In genomic region chr2:60707750-60708371, GRCh38 we compare ENCODE assay signal across 9 cellular contexts. TPM values are rescaled to one million over a fixed set of nuclear protein-coding genes. Genes with fewer than 3 reads are reported as not detected.
DNase-seq lines count a peak whose midpoint lies in the region; ATAC-seq and TF ChIP-seq lines count a peak whose summit lies in the region.
"Had no signal": no experiment of that assay in that cellular context is flagged by ENCODE, and none has a peak within 500 bp of the region (broad histone marks: within the 10 kb centered on the region; RNA-seq: fewer than 3 reads in every experiment).

No MANE protein-coding gene starts in this region.

- no peaks in the 10 kb centered on the region for H3K9me3 ChIP-seq in CD4-positive, alpha-beta memory T cell (ENCODE audit: control insufficient read depth in 1 of 2, low read length in 2 of 2)
- H3K9me3 ChIP-seq in GM23248 (ENCODE audit: low read depth) (no peaks in the 10 kb centered on the region), breast epithelium (no peaks in the 10 kb centered on the region), aorta (ENCODE audit: control insufficient read depth, low read length) (no peaks in the 10 kb centered on the region)

- no peak overlapping the region for H3K27ac ChIP-seq in CD4-positive, alpha-beta memory T cell (ENCODE audit: low read depth, low read length)
- H3K27ac ChIP-seq in GM23248 (no peak overlapping the region), breast epithelium (no peak overlapping the region), aorta (ENCODE audit: low read depth in 1 of 2, low read length in 2 of 2) (no peak overlapping the region)

- H3K9me3 Mint-ChIP-seq in CD4-positive, alpha-beta memory T cell = peaks cover 0 to 1% (median 0%) of the 10 kb centered on the region in 8 donors

- H3K4me3 ChIP-seq in CD4-positive, alpha-beta memory T cell (ENCODE audit: low read length in 2 of 2) = no peak overlapping the region
- H3K4me3 ChIP-seq in GM23248 (no peak overlapping the region), breast epithelium (no peak overlapping the region), aorta (ENCODE audit: low read length in 2 of 2) (no peak overlapping the region)

- H3F3A ChIP-seq in GM23248 (ENCODE audit: insufficient read depth) = peaks cover 12% of the 10 kb centered on the region; the same call in 1 of the 2 replicates

- H3K36me3 Mint-ChIP-seq in CD4-positive, alpha-beta memory T cell = no peaks in the 10 kb centered on the region

- in situ Hi-C loops in GM23248 (cut with MboI) = loop anchor here (25.0 kb wide), 1 partner anchor 279 kb away; no protein-coding TSS in a partner anchor

- no peaks in the 10 kb centered on the region for H3K4me1 Mint-ChIP-seq in CD4-positive, alpha-beta memory T cell

- H3K9ac ChIP-seq in GM23248 = no peak overlapping the region

- no peak overlapping the region for H3K4me2 ChIP-seq in GM23248 (ENCODE audit: unreplicated experiment)

- H3K27me3 Mint-ChIP-seq in CD4-positive, alpha-beta memory T cell = peaks cover 6 to 12% of the 10 kb centered on the region in 2 donors

- POLR2A ChIA-PET in CD4-positive, alpha-beta memory T cell (lab: Charles Lee; ENCODE audit: partially characterized antibody) = interaction anchor here (0.6 to 1.6 kb wide), 3 partner anchors 48 to 310 kb away, joined by 3 to 7 read pairs (median 3); partner anchors contain the start of genes PAPOLG, PEX13 and PUS10

- TF ChIP-seq CTCF in breast epithelium (IDR thresholded peaks at IDR 0.05) = peak; percentile 61 to 69 (median 68)

- no peaks in the 10 kb centered on the region for H4K20me1 ChIP-seq in GM23248 (ENCODE audit: insufficient read depth)

- H3K27me3 ChIP-seq in CD4-positive, alpha-beta memory T cell (ENCODE audit: insufficient read depth, low read length) = no peaks in the 10 kb centered on the region
- H3K27me3 ChIP-seq in GM23248 (replicated peaks; ENCODE audit: insufficient read depth) = no peaks in the 10 kb centered on the region
- no peaks in the 10 kb centered on the region for H3K27me3 ChIP-seq in breast epithelium
- H3K27me3 ChIP-seq in aorta (ENCODE audit: control insufficient read depth in 1 of 2, insufficient read depth in 2 of 2, low read length in 1 of 2) = no peaks in the 10 kb centered on the region

- 32 to 35% methylated on average over 11 of the region's 11 CpGs for WGBS in GM23248 (ENCODE audit: low coverage in 1 of 2, low lambda C conversion rate in 2 of 2, missing lambda C conversion rate in 2 of 2), 2 experiments
- WGBS in aorta, 2 donors = 44 to 46% methylated on average over 11 of the region's 11 CpGs

- ATAC-seq in left lobe of liver (peak; percentile 87), aorta (ENCODE audit: low FRiP score) (peak; percentile 75), HG03097 (IDR thresholded peaks at IDR 0.05; ENCODE audit: low FRiP score, unreplicated experiment) (no peak)

- peak in 4 of 5 donors; percentile 31 to 39 (median 32) for DNase-seq in CD4-positive, alpha-beta memory T cell
- peak; percentile 70 for DNase-seq in GM23248
- DNase-seq in NCI-H69 (lab: John Stamatoyannopoulos, UW) = peak; percentile 36
- no peak for DNase-seq in breast epithelium (ENCODE audit: low spot score in 2 of 2)
- peak; percentile 33 for DNase-seq in left lobe of liver (ENCODE audit: low spot score)
- DNase-seq in aorta = no peak
- no peak for DNase-seq in stimulated activated CD4-positive, alpha-beta T cell treated with anti-CD3 and anti-CD28 coated beads, Interleukin-4, amount 100 ng/mL, for 4 hours
- DNase-seq: left cardiac atrium had no signal

- CTCF ChIA-PET in CD4-positive, alpha-beta memory T cell (lab: Charles Lee; ENCODE audit: partially characterized antibody) = interaction anchor here (0.6 to 9.0 kb wide), 20 partner anchors 12 to 321 kb away, joined by 3 to 181 read pairs (median 3); partner anchors contain the start of gene PAPOLG

- peak overlapping the region; percentile 56; the same call in 1 of the 2 replicates for H2AFZ ChIP-seq in GM23248

- intact Hi-C loops in CD4-positive, alpha-beta memory T cell (cut with micrococcal nuclease) = loop anchor here (1.0 to 5.0 kb wide), 3 partner anchors 48 to 291 kb away; partner anchors contain the start of gene PAPOLG
- intact Hi-C loops in breast epithelium (cut with DNase I; ENCODE audit: low total_unique reads) (loop anchor here (10.0 kb wide), 1 partner anchor 287 kb away; no protein-coding TSS in a partner anchor), aorta (cut with DNase I) (loop anchor here (2.0 kb wide), 1 partner anchor 291 kb away; no protein-coding TSS in a partner anchor)

- no peaks in the 10 kb centered on the region for H3K4me1 ChIP-seq in CD4-positive, alpha-beta memory T cell (ENCODE audit: insufficient read depth, low read length)
- H3K4me1 ChIP-seq in GM23248 (ENCODE audit: insufficient read depth) (peaks cover 23% of the 10 kb centered on the region), breast epithelium (no peaks in the 10 kb centered on the region), aorta (ENCODE audit: control insufficient read depth in 1 of 2, insufficient read depth in 2 of 2, low read length in 2 of 2) (no peaks in the 10 kb centered on the region)

- no peak overlapping the region for H3K27ac Mint-ChIP-seq in CD4-positive, alpha-beta memory T cell

- H3K9me2 ChIP-seq in GM23248 (ENCODE audit: insufficient read depth) = no peaks in the 10 kb centered on the region

- H3K36me3 ChIP-seq in CD4-positive, alpha-beta memory T cell (ENCODE audit: insufficient read depth, low read length) = no peaks in the 10 kb centered on the region
- H3K36me3 ChIP-seq in GM23248 (ENCODE audit: low read depth) (no peaks in the 10 kb centered on the region), breast epithelium (no peaks in the 10 kb centered on the region), aorta (ENCODE audit: control insufficient read depth in 1 of 2, insufficient read depth in 2 of 2, low read length in 1 of 2) (no peaks in the 10 kb centered on the region)

- H3K4me3 Mint-ChIP-seq in CD4-positive, alpha-beta memory T cell = no peak overlapping the region

- no peak for TF ChIP-seq POLR2A in breast epithelium (IDR thresholded peaks at IDR 0.05)

- no peaks in the 10 kb centered on the region for H3K79me2 ChIP-seq in GM23248 (ENCODE audit: insufficient read depth)

RNA-seq across cellular contexts. Expression of gene PAPOLG, which starts 48.2 kb away (rescaled TPM):
- 10 to 100 TPM; 40.1 to 40.3 TPM for total RNA-seq in CD4-positive, alpha-beta memory T cell
- 10 to 100 TPM in 1 of 2 donors, 1 to 10 TPM in 1; 9.4 to 17.6 TPM for polyA plus RNA-seq in CD4-positive, alpha-beta memory T cell
- total RNA-seq in GM23248 (2014; rRNA removed; shearing (Covaris generic)) = 10.9 and 11.4 TPM in 2 replicates
- polyA plus RNA-seq in GM23248 (2016; fragmentation: Nextera tagmentation; extraction: Ambion mirVana) = 6.9 and 8.2 TPM in 2 replicates
- 10 to 100 TPM; 14.9 to 26.6 (median 17.0) TPM for total RNA-seq in breast epithelium
- 2.9 TPM for total RNA-seq in left lobe of liver
- total RNA-seq in aorta = 10 to 100 TPM; 10.7 to 20.0 TPM
- polyA plus RNA-seq in aorta = 1 to 10 TPM; 4.0 to 6.3 TPM

Comparison
In these comparisons a context has a peak if more than half of its experiments do, and no peak if none do; other contexts are left out.
1. DNase-seq: peak in CD4-positive, alpha-beta memory T cell (4 of 5), GM23248 (single experiment), NCI-H69 (single experiment) and left lobe of liver (single experiment); none in breast epithelium (0 of 2), aorta (0 of 2) and stimulated activated CD4-positive, alpha-beta T cell treated with anti-CD3 and anti-CD28 coated beads, Interleukin-4, amount 100 ng/mL, for 4 hours (0 of 2).